In the genomic region with DNA sequence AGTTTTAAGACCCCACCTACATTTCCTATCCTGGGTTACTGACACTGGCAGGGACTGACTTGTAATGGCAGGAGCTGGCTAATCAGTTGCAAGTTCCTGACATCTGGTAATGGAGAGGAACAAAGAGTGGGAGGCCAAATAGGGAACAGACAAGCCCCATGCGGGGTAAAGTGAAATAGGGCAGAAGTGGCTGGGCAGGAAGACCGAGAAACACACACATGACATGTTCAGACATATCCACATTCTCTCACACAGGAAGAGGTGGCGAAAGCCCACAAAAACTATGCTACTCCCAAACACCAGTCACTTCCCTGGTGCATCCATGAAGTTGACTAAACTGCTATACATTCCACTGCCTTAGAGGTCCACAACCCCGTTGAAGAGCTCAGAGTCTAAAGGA, we compare ENCODE assay signal across 8 cellular contexts.
DNase-seq lines count a peak whose midpoint lies in the region; ATAC-seq, FAIRE-seq and TF ChIP-seq lines count a peak whose summit lies in the region.

No MANE protein-coding gene starts in this region.

- TF ChIP-seq RAD21 in GM12878 (IDR thresholded peaks at IDR 0.05; ENCODE audit: insufficient read depth, low read depth, low read length), result no peak

- no peaks in the 10 kb centered on the region for H3K9me3 Mint-ChIP-seq in natural killer cell

- SMC1A ChIA-PET in GM12878 (lab: Charles Lee; ENCODE audit: uncharacterized antibody, unreplicated experiment), result interaction anchor here (1.0 to 1.4 kb wide), 2 partner anchors 11 to 14 kb away, joined by 3 read pairs; no protein-coding TSS in a partner anchor

- RAD21 ChIA-PET in GM12878 (lab: Charles Lee; ENCODE audit: unreplicated experiment), result no interaction called here

- H3K4me1 Mint-ChIP-seq in natural killer cell, result peaks cover 35% of the 10 kb centered on the region in 2 donors

- no peaks in the 10 kb centered on the region for H3K36me3 Mint-ChIP-seq in natural killer cell

- H4K20me1 ChIP-seq in GM12878 (ENCODE audit: control insufficient read depth, insufficient read depth), result no peaks in the 10 kb centered on the region

- TF ChIP-seq CTCF in GM12878 (IDR thresholded peaks at IDR 0.05 in 2 of 3, conservative IDR thresholded peaks at IDR 0.05 in 1 of 3; ENCODE audit: control insufficient read depth in 2 of 3, extremely low read depth in 1 of 3, insufficient read depth in 1 of 3, low read depth in 3 of 3, low read length in 3 of 3) (no peak), natural killer cell (IDR thresholded peaks at IDR 0.05) (no peak)

- peak; percentile 44 for FAIRE-seq in GM12878 (lab: Jason Lieb, UNC)

- WGBS in GM12878 (ENCODE audit: insufficient coverage, insufficient replicate concordance, low lambda C conversion rate, missing lambda C conversion rate), result 0% methylated on average over 4 of the region's 4 CpGs

- in situ Hi-C loops in GM12878 (cut with MboI), result no loop called here

- peak overlapping the region; percentile 28; the same call in 1 of the 2 replicates for H3K4me2 ChIP-seq in GM12878 (ENCODE audit: control insufficient read depth, insufficient read depth)

- H3K9me3 ChIP-seq in GM12878 (replicated peaks; ENCODE audit: control insufficient read depth, insufficient read depth, low read length), result peaks cover 2% of the 10 kb centered on the region; the same call in 1 of the 3 replicates

- no peak overlapping the region; the same call in 1 of the 2 replicates for H3K27ac ChIP-seq in GM12878 (ENCODE audit: control insufficient read depth, insufficient read depth)

- TF ChIP-seq EP300 in GM12878 (IDR thresholded peaks at IDR 0.05; ENCODE audit: borderline replicate concordance in 1 of 2, control insufficient read depth in 1 of 2, low read depth in 2 of 2, low read length in 2 of 2), result no peak

- DNase-seq in AML-193 (lab: John Stamatoyannopoulos, UW) (peak; percentile 26 to 35), GM12878 (ENCODE audit: low read depth, low spot score) (peak; percentile 35), natural killer cell (peak; percentile 19), NCI-H2227 treated with DMSO at 0.1 percent for 48 hours (lab: John Stamatoyannopoulos, UW) (no peak), NCI-H526 treated with DMSO at 0.1 percent for 48 hours (lab: John Stamatoyannopoulos, UW) (no peak), NCI-H82 (lab: John Stamatoyannopoulos, UW) (no peak)

- H3K27me3 Mint-ChIP-seq in natural killer cell (ENCODE audit: low read depth in 2 of 2), result no peaks in the 10 kb centered on the region

- no peak overlapping the region for H2AFZ ChIP-seq in GM12878 (ENCODE audit: control insufficient read depth, low read depth, low read length)

- CTCF ChIA-PET in GM12878 (lab: Yijun Ruan, JAX), result interaction anchor here (0.9 kb wide), 1 partner anchor 540 kb away, joined by 4 read pairs; no protein-coding TSS in a partner anchor

- no peaks in the 10 kb centered on the region for H3K27me3 ChIP-seq in GM12878 (replicated peaks in 1 of 2; ENCODE audit: control insufficient read depth in 2 of 2, insufficient read depth in 2 of 2, low read length in 1 of 2)

- no peak overlapping the region for H3K4me3 ChIP-seq in GM12878

- ATAC-seq in GM19372 (IDR thresholded peaks at IDR 0.05; ENCODE audit: low read depth, unreplicated experiment), result peak; percentile 65
- ATAC-seq in HG03439 (IDR thresholded peaks at IDR 0.05; ENCODE audit: unreplicated experiment), result peak; percentile 51
- ATAC-seq in GM12878, result peak; percentile 72
- ATAC-seq in natural killer cell, result peak; percentile 41 to 67 (median 59)

- peak overlapping the region in 1 of 2 donors; percentile 64 for H3K27ac Mint-ChIP-seq in natural killer cell

- H3K9ac ChIP-seq in GM12878 (ENCODE audit: control insufficient read depth, insufficient read depth, low read length), result no peak overlapping the region

- POLR2A ChIA-PET in GM12878 (lab: Charles Lee), result no interaction called here

- peaks cover 19% of the 10 kb centered on the region; the same call in 1 of the 2 replicates for H3K4me1 ChIP-seq in GM12878 (ENCODE audit: control insufficient read depth, insufficient read depth, low read length)

- H3K36me3 ChIP-seq in GM12878 (ENCODE audit: control insufficient read depth in 2 of 2, insufficient read depth in 2 of 2, low read length in 1 of 2), result no peaks in the 10 kb centered on the region

- no peak for TF ChIP-seq POLR2A in GM12878 (IDR thresholded peaks at IDR 0.05; ENCODE audit: low read depth, low read length)

- no TSS peak for BruUV-seq in GM12878 (replicated peaks; lab: Mats Ljungman, UMichigan)

- H3K4me3 Mint-ChIP-seq in natural killer cell, result peak overlapping the region; percentile 28

- intact Hi-C loops in GM12878 (cut with micrococcal nuclease; ENCODE audit: unreplicated experiment), result loop anchor here (5.0 kb wide), 1 partner anchor 144 kb away; no protein-coding TSS in a partner anchor
- intact Hi-C loops in natural killer cell (cut with micrococcal nuclease), result loop anchor here (10.0 kb wide), 2 partner anchors 57 to 93 kb away; no protein-coding TSS in a partner anchor

- no peaks in the 10 kb centered on the region for H3K79me2 ChIP-seq in GM12878 (ENCODE audit: control insufficient read depth, insufficient read depth, low read length)

TF ChIP-seq in GM12878, 131 proteins besides CTCF, POLR2A, EP300 and RAD21:
- peak; percentile 17 for TF ChIP-seq SP1 (IDR thresholded peaks at IDR 0.05; ENCODE audit: low read depth, low read length)
- no peak for TF ChIP-seq ZNF592 (IDR thresholded peaks at IDR 0.05)
- TF ChIP-seq IRF4 (IDR thresholded peaks at IDR 0.05; ENCODE audit: low read depth, low read length), result 0 out of 2 replicates have a peak, but pooled peaks have one; percentile 45
- TF ChIP-seq PAX5 (IDR thresholded peaks at IDR 0.05; ENCODE audit: borderline replicate concordance, low read depth, low read length), result peak; percentile 38; the same call in 1 of the 2 replicates
- peak; percentile 76 for TF ChIP-seq RUNX3 (IDR thresholded peaks at IDR 0.05; ENCODE audit: low read length)
- peak in 1 of 2 experiments; percentile 38; a peak in 1 of 4 replicates for TF ChIP-seq ETV6 (conservative IDR thresholded peaks at IDR 0.05 in 1 of 2, IDR thresholded peaks at IDR 0.05 in 1 of 2; ENCODE audit: borderline replicate concordance in 1 of 2, low read depth in 1 of 2)
- peak; percentile 80 for TF ChIP-seq EED (IDR thresholded peaks at IDR 0.05; ENCODE audit: low read depth)
- no peak for TF ChIP-seq TAF1 (IDR thresholded peaks at IDR 0.05; ENCODE audit: borderline replicate concordance, low read depth, low read length)
- no peak for TF ChIP-seq RBBP5 (conservative IDR thresholded peaks at IDR 0.05)
- TF ChIP-seq BCL11A (IDR thresholded peaks at IDR 0.05; ENCODE audit: low read depth, low read length), result 0 out of 2 replicates have a peak, but pooled peaks have one; percentile 10
- TF ChIP-seq IKZF1 (conservative IDR thresholded peaks at IDR 0.05), result 0 out of 2 replicates have a peak, but pooled peaks have one; percentile 21
- peak; percentile 54; the same call in 1 of the 2 replicates for TF ChIP-seq SPI1 (IDR thresholded peaks at IDR 0.05; ENCODE audit: borderline replicate concordance, insufficient read depth, low read depth, low read length)
- TF ChIP-seq NFIC (IDR thresholded peaks at IDR 0.05; ENCODE audit: low read depth, low read length), result peak; percentile 54; the same call in 1 of the 2 replicates
- peak in 1 of 2 experiments; percentile 41; a peak in 2 of 4 replicates for TF ChIP-seq IKZF2 (IDR thresholded peaks at IDR 0.05)

Comparison
In these comparisons a context has a peak if more than half of its experiments do, and no peak if none do; other contexts are left out.
1. DNase-seq: peak in AML-193 (2 of 2), GM12878 (single experiment) and natural killer cell (single experiment); none in NCI-H2227 treated with DMSO at 0.1 percent for 48 hours (single experiment), NCI-H526 treated with DMSO at 0.1 percent for 48 hours (single experiment) and NCI-H82 (single experiment).
2. Peak in every context shown above with its lines, with median percentiles within 50 percentile points of each other: ATAC-seq.